Comparison of ENCODE assay signal across 19 cellular contexts in the genomic region with DNA sequence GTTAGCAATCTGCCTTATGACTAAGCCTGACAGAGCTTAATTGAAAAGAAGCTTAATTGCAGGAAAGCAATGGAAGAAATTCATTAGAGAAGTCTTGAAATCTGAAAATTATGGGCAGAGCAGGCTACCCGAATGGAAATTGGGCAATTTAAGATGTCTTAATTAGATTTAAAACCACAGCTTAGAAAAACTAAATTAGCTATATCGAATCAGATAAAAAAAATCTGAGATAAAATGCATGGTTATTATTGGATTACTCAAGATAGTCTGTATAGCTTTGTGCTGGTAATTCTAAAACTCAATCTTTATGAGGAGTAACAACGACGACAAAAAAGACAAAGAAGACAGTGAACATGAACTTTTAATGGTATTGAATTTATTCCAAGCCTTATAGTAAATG.
DNase-seq lines count a peak whose midpoint lies in the region; ATAC-seq, FAIRE-seq and TF ChIP-seq lines count a peak whose summit lies in the region.
"Had no signal": no experiment of that assay in that cellular context is flagged by ENCODE, and none has a peak within 500 bp of the region (broad histone marks: within the 10 kb centered on the region; RNA-seq: fewer than 3 reads in every experiment).

No MANE protein-coding gene starts in this region.

- FAIRE-seq in GM19239 (lab: Jason Lieb, UNC) = peak; percentile 21
- FAIRE-seq: GM12878, H54 had no signal

- H3K36me3 ChIP-seq in WERI-Rb-1 (no peaks in the 10 kb centered on the region), ascending aorta (no peaks in the 10 kb centered on the region)
- H3K36me3 ChIP-seq: BLaER1, HAP-1 had no signal

- no peak overlapping the region for H3K4me3 ChIP-seq in WERI-Rb-1 (ENCODE audit: low read depth, low read length)
- H3K4me3 ChIP-seq in ascending aorta = no peak overlapping the region
- H3K4me3 ChIP-seq: BLaER1, GM12878, HAP-1 had no signal

- H3K27me3 ChIP-seq in WERI-Rb-1 (ENCODE audit: insufficient read depth, low read depth, severe bottlenecking) = no peaks in the 10 kb centered on the region
- no peaks in the 10 kb centered on the region for H3K27me3 ChIP-seq in ascending aorta
- H3K27me3 ChIP-seq: BLaER1 had no signal

- no peak for ATAC-seq in GM21528 (IDR thresholded peaks at IDR 0.05; ENCODE audit: low FRiP score, unreplicated experiment)
- ATAC-seq: GM12878 had no signal

- intact Hi-C loops in ascending aorta (cut with DNase I) = no loop called here

- TF ChIP-seq CTCF in WERI-Rb-1 (IDR thresholded peaks at IDR 0.05; ENCODE audit: low read depth, low read length) = no peak
- TF ChIP-seq CTCF in ascending aorta (IDR thresholded peaks at IDR 0.05) = no peak
- TF ChIP-seq CTCF in GM10248 (IDR thresholded peaks at IDR 0.05; ENCODE audit: control extremely low read depth, extremely low read depth, low read depth, missing control alignments) = no peak

- no peaks in the 10 kb centered on the region for H3K4me1 ChIP-seq in ascending aorta
- H3K4me1 ChIP-seq: BLaER1, HAP-1 had no signal

- peak overlapping the region; percentile 34; the same call in 1 of the 2 replicates for H3K27ac ChIP-seq in WERI-Rb-1
- H3K27ac ChIP-seq in ascending aorta = no peak overlapping the region
- H3K27ac ChIP-seq: BLaER1, C4-2B had no signal

- no peaks in the 10 kb centered on the region for H3K9me3 ChIP-seq in WERI-Rb-1 (ENCODE audit: severe bottlenecking)
- H3K9me3 ChIP-seq in ascending aorta = no peaks in the 10 kb centered on the region
- H3K9me3 ChIP-seq: BLaER1, HAP-1 had no signal

- POLR2A ChIA-PET in GM10248 (lab: Yijun Ruan, JAX) = no interaction called here

- CTCF ChIA-PET in GM10248 (lab: Yijun Ruan, JAX) = no interaction called here

- DNase-seq in GM19239 (ENCODE audit: insufficient read length, low spot score) = no peak
- DNase-seq in SK-N-DZ (ENCODE audit: low spot score) = peak; percentile 29
- no peak for DNase-seq in WERI-Rb-1
- no peak for DNase-seq in ascending aorta (ENCODE audit: low spot score in 2 of 2)
- DNase-seq in NCI-H1048 (lab: John Stamatoyannopoulos, UW) = no peak
- no peak for DNase-seq in GM10248 (ENCODE audit: extremely low spot score)
- DNase-seq: CD4-positive, CD25-positive, alpha-beta regulatory T cell; CD8-positive, alpha-beta memory T cell; DMS53; DMS79 treated with DMSO at 0.1 percent for 48 hours; GF-D8; GOT3; HFFc6 had no signal
